12 cellular contexts compared by ENCODE assay signal in the genomic region with DNA sequence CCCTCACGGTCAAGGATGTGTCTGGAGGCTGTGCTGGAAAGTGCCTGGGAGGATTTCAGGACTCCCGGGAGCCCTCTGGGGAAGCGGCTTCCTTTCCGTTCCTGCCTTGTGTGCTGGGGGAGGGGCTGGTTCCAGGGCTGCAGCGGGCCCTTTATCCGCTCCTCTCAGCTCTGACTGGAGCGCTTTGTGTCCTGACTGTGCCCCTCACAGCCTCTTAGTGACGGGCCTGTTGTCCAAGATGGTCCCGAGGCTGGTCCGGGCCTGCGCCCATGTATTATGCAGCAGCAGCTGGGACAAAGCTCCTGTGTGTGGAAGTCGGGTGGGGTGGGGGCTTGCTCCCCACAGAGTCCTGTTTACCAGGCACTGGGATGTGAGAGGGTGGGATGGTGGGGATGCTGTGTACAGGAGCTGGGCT. TPM values are rescaled to one million over a fixed set of nuclear protein-coding genes. Genes with fewer than 3 reads are reported as not detected.
DNase-seq lines count a peak whose midpoint lies in the region; TF ChIP-seq lines count a peak whose summit lies in the region.
"Had no signal": no experiment of that assay in that cellular context is flagged by ENCODE, and none has a peak within 500 bp of the region (broad histone marks: within the 10 kb centered on the region; RNA-seq: fewer than 3 reads in every experiment).

No MANE protein-coding gene starts in this region.

- H2AFZ ChIP-seq in MM.1S (ENCODE audit: low read length): no peak overlapping the region

- H3K9ac ChIP-seq in NT2/D1 (ENCODE audit: insufficient read length, low read depth): peak overlapping the region; percentile 68
- no peak overlapping the region for H3K9ac ChIP-seq in stomach smooth muscle (ENCODE audit: low read length in 2 of 2)
- no peak overlapping the region for H3K9ac ChIP-seq in MM.1S (ENCODE audit: low read length)

- peak; percentile 79 for DNase-seq in NT2/D1 (ENCODE audit: low read depth, low spot score)
- peak; percentile 60 for DNase-seq in epidermal melanocyte (ENCODE audit: insufficient read length, low spot score)
- peak; percentile 13 to 29 for DNase-seq in lung microvascular endothelial cell (ENCODE audit: low read depth in 2 of 2)
- no peak for DNase-seq in MM.1S
- DNase-seq in NCI-H345 treated with DMSO at 0.1 percent for 48 hours (lab: John Stamatoyannopoulos, UW; ENCODE audit: unreplicated experiment): no peak
- no peak for DNase-seq in Peyer's patch
- no peak for DNase-seq in HCEC 1CT
- DNase-seq: cerebellar nuclear complex, KG1, NCI-H510A treated with DMSO at 0.1 percent for 48 hours, SW 1271 had no signal

- TF ChIP-seq CTCF in MM.1S (IDR thresholded peaks at IDR 0.05; ENCODE audit: low read length) (no peak), Peyer's patch (IDR thresholded peaks at IDR 0.05) (no peak)

- no peaks in the 10 kb centered on the region for H3K27me3 ChIP-seq in NT2/D1 (ENCODE audit: insufficient read depth, insufficient read length)
- no peaks in the 10 kb centered on the region for H3K27me3 ChIP-seq in stomach smooth muscle (ENCODE audit: control insufficient read depth in 1 of 2, insufficient read depth in 2 of 2, low read length in 2 of 2)
- no peaks in the 10 kb centered on the region for H3K27me3 ChIP-seq in MM.1S (replicated peaks; ENCODE audit: insufficient read depth, low read length)
- no peaks in the 10 kb centered on the region for H3K27me3 ChIP-seq in Peyer's patch

- H3K4me1 ChIP-seq in NT2/D1 (ENCODE audit: insufficient read depth, insufficient read length) (peaks cover 11% of the 10 kb centered on the region), stomach smooth muscle (ENCODE audit: control insufficient read depth, insufficient read depth, low read length) (peaks cover 3% of the 10 kb centered on the region), MM.1S (ENCODE audit: low read length) (no peaks in the 10 kb centered on the region), Peyer's patch (peaks cover 0 to 7% (median 0%) of the 10 kb centered on the region in 4 donors)

- TF ChIP-seq POLR2A in Peyer's patch (IDR thresholded peaks at IDR 0.05): no peak

- H3K4me3 ChIP-seq in NT2/D1 (ENCODE audit: insufficient read length, low read depth): no peak overlapping the region
- no peak overlapping the region for H3K4me3 ChIP-seq in stomach smooth muscle (ENCODE audit: low read length in 2 of 2)
- no peak overlapping the region for H3K4me3 ChIP-seq in MM.1S (ENCODE audit: low read length)
- no peak overlapping the region for H3K4me3 ChIP-seq in Peyer's patch

- no peaks in the 10 kb centered on the region for H3K79me2 ChIP-seq in MM.1S (ENCODE audit: low read length)

- H3K4me2 ChIP-seq in MM.1S (ENCODE audit: low read depth, low read length): no peak overlapping the region

- peak overlapping the region; percentile 11 for H3K27ac ChIP-seq in stomach smooth muscle (ENCODE audit: low read length)
- no peak overlapping the region for H3K27ac ChIP-seq in MM.1S (ENCODE audit: low read length)
- H3K27ac ChIP-seq in Peyer's patch: peak overlapping the region in 1 of 4 donors; percentile 26

- H3K9me2 ChIP-seq in MM.1S (replicated peaks; ENCODE audit: insufficient read depth, low read length): no peaks in the 10 kb centered on the region

- H3F3A ChIP-seq in MM.1S (ENCODE audit: insufficient read depth, low read length): no peaks in the 10 kb centered on the region

- H3K36me3 ChIP-seq in NT2/D1 (ENCODE audit: insufficient read depth, insufficient read length, low read length): no peaks in the 10 kb centered on the region
- no peaks in the 10 kb centered on the region for H3K36me3 ChIP-seq in stomach smooth muscle (ENCODE audit: control insufficient read depth in 2 of 2, insufficient read depth in 2 of 2, low read length in 2 of 2)
- no peaks in the 10 kb centered on the region for H3K36me3 ChIP-seq in MM.1S (replicated peaks; ENCODE audit: insufficient read depth, low read length)
- no peaks in the 10 kb centered on the region for H3K36me3 ChIP-seq in Peyer's patch

- H3K9me3 ChIP-seq in NT2/D1 (ENCODE audit: insufficient read depth, low read length) (no peaks in the 10 kb centered on the region), stomach smooth muscle (ENCODE audit: control insufficient read depth in 2 of 2, low read length in 2 of 2) (no peaks in the 10 kb centered on the region), MM.1S (replicated peaks; ENCODE audit: insufficient read depth, low read length) (no peaks in the 10 kb centered on the region), Peyer's patch (no peaks in the 10 kb centered on the region)

- H4K20me1 ChIP-seq in MM.1S (ENCODE audit: insufficient read depth, low read length): no peaks in the 10 kb centered on the region

RNA-seq across cellular contexts. Expression of gene CORO2B, which starts 35.8 kb away (rescaled TPM):
- total RNA-seq in lung microvascular endothelial cell: 0.20 and 1.3 TPM in 2 replicates
- 1 to 10 TPM in 3 of 4 donors, under 1 TPM in 1; 0.70 to 9.1 (median 1.7) TPM for total RNA-seq in Peyer's patch

Comparison
In these comparisons a context has a peak if more than half of its experiments do, and no peak if none do; other contexts are left out.
1. DNase-seq: peak in NT2/D1 (single experiment), epidermal melanocyte (single experiment) and lung microvascular endothelial cell (2 of 2); none in MM.1S (single experiment), NCI-H345 treated with DMSO at 0.1 percent for 48 hours (single experiment), Peyer's patch (0 of 3) and HCEC 1CT (single experiment).